ENCODE assay signal across 8 cellular contexts in the genomic region with DNA sequence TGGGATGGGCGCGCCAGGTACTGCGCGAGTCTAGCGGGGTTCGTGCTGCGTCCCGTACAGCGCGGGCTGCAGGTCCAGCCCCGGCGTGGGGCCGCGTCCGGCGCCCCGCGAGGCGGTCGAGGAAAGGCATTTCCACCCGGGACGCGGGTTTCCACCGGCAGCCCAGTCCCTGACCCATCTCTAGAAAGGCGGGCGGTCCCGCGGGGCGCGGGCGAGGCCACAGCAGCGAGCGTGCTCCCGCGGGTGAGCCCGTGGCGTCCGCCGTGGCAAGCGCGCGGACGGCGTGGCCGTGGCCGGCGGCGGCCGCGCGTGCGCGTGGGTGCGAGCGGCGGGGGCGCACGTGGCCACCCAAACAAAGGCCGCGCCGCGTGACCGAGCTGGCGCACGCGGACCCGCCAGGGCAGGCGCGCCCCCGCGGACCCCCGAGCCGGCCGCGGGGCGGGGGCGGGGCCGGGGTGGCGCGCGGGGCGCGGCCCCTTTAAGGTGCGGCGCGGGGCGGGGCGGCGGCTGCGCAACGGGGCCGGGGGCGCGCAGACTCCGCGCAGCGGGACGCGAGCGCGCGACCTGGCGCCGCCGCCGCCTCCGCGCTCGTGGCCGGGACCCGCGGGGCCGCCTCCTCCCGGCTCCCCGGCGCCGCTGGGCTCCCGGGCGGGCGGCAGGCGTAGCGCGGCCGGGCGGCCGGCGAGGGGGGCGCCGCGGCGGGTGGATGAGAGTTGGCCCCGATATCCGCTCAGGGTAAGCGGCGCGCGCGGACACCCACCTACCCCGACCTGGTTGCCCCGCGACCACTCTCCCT. TPM values are rescaled to one million over a fixed set of nuclear protein-coding genes. Genes with fewer than 3 reads are reported as not detected.
DNase-seq lines count a peak whose midpoint lies in the region; TF ChIP-seq lines count a peak whose summit lies in the region.

No MANE protein-coding gene starts in this region.

- no peak for TF ChIP-seq POLR2A in lower leg skin (IDR thresholded peaks at IDR 0.05)

- no peak for TF ChIP-seq CTCF in lower leg skin (IDR thresholded peaks at IDR 0.05)

- H3K4me3 ChIP-seq in Jurkat, Clone E6-1 (ENCODE audit: low read length) = peak overlapping the region; percentile 90
- peak overlapping the region; percentile 35 for H3K4me3 ChIP-seq in lower leg skin (ENCODE audit: low read depth, poor library complexity, severe bottlenecking)

- H3K27ac ChIP-seq in cingulate gyrus (ENCODE audit: low read depth, low read length) = peak overlapping the region; percentile 60

- intact Hi-C loops in lower leg skin (cut with DNase I; ENCODE audit: low total_unique reads) = no loop called here

- 0% methylated on average over 15 of the region's 141 CpGs; no CpG with 5 or more reads in 1 of the 2 donors for WGBS in lower leg skin, 2 donors

- peak; percentile 40 for DNase-seq in NCI-H1436 (lab: John Stamatoyannopoulos, UW)
- no peak for DNase-seq in NCI-H1436 treated with DMSO at 0.1 percent for 48 hours (lab: John Stamatoyannopoulos, UW)
- peak; percentile 26 for DNase-seq in Jurkat, Clone E6-1 (ENCODE audit: low read depth, low spot score)
- DNase-seq in activated CD4-positive, alpha-beta T cell treated with anti-CD3 and anti-CD28 coated beads for 1 hour = peak; percentile 45
- DNase-seq in lower leg skin (ENCODE audit: low spot score in 2 of 2) = no peak
- peak; percentile 44 to 51 for DNase-seq in stimulated activated CD8-positive, alpha-beta memory T cell treated with anti-CD3 and anti-CD28 coated beads, Interleukin-15, amount 100 ng/mL, for 48 hours (ENCODE audit: low read depth in 2 of 2)
- no peak for DNase-seq in DMS153 (lab: John Stamatoyannopoulos, UW)

RNA-seq across cellular contexts. Expression of a gene that starts 39.3 kb away (rescaled TPM):
- polyA plus RNA-seq in Jurkat, Clone E6-1 (2012; ENCODE audit: insufficient read depth, insufficient read length) = 1.8 TPM
- 10 to 100 TPM; 31.7 to 72.7 (median 54.1) TPM for total RNA-seq in lower leg skin

RNA-seq across cellular contexts. Expression of a gene that starts 43.4 kb away (rescaled TPM):
- polyA plus RNA-seq in Jurkat, Clone E6-1 (2012; ENCODE audit: insufficient read depth, insufficient read length) = 47.0 TPM
- 100 to 1,000 TPM in 2 of 4 donors, 10 to 100 TPM in 2; 78.7 to 136 (median 117) TPM for total RNA-seq in lower leg skin

Comparison
In these comparisons a context has a peak if more than half of its experiments do, and no peak if none do; other contexts are left out.
1. DNase-seq: peak in NCI-H1436 (single experiment), Jurkat, Clone E6-1 (single experiment), activated CD4-positive, alpha-beta T cell treated with anti-CD3 and anti-CD28 coated beads for 1 hour (single experiment) and stimulated activated CD8-positive, alpha-beta memory T cell treated with anti-CD3 and anti-CD28 coated beads, Interleukin-15, amount 100 ng/mL, for 48 hours (2 of 2); none in NCI-H1436 treated with DMSO at 0.1 percent for 48 hours (single experiment), lower leg skin (0 of 2) and DMS153 (single experiment).